In the genomic region with DNA sequence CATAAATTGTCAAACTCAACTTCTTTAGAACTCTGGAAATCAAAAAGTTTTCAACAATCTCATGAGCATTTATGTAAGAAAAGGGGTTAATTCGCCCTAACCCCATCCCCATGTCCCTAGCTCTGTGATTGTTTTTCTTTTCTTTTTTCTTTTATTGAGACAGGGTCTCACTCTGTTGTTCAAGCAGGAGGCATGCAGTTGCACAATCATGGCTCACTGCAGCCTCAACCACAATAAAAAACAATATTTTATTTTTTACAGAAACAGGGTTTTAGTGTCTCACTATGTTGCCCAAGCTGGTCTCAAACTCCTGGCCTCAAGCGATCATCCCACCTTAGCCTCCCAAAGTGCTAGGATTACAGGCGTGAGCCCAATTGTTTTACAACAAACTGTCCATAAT, we compare ENCODE assay signal across 24 cellular contexts. TPM values are rescaled to one million over a fixed set of nuclear protein-coding genes. Genes with fewer than 3 reads are reported as not detected.
DNase-seq lines count a peak whose midpoint lies in the region; ATAC-seq, FAIRE-seq and TF ChIP-seq lines count a peak whose summit lies in the region.
"Had no signal": no experiment of that assay in that cellular context is flagged by ENCODE, and none has a peak within 500 bp of the region (broad histone marks: within the 10 kb centered on the region; RNA-seq: fewer than 3 reads in every experiment).

No MANE protein-coding gene starts in this region.

- no peak for FAIRE-seq in HepG2 (lab: Jason Lieb, UNC)
- FAIRE-seq: GM18507 had no signal

- DNase-seq in HepG2 (ENCODE audit: low spot score) (no peak), right lobe of liver (no peak), amniotic epithelial cell (ENCODE audit: low read depth) (peak; percentile 60), fibroblast of villous mesenchyme (ENCODE audit: low read depth) (peak; percentile 34), spleen (peak; percentile 8)
- DNase-seq in naive thymus-derived CD4-positive, alpha-beta T cell: no peak
- DNase-seq in activated effector memory CD4-positive, alpha-beta T cell treated with anti-CD3 and anti-CD28 coated beads, Interleukin-2, amount 50 U/mL, for 16 hours: no peak
- DNase-seq: AML-193, HCEC 1CT, Kasumi-1, NCI-H1048, NCI-H1417, NCI-H1694, NCI-H2029 treated with DMSO at 0.1 percent for 48 hours, NCI-H446 treated with DMSO at 0.1 percent for 48 hours, NCI-H526, NCI-H82, PC-9 had no signal

- H3K9me3 ChIP-seq in HepG2 (ENCODE audit: low read length): no peaks in the 10 kb centered on the region
- peaks cover 0 to 4% (median 0%) of the 10 kb centered on the region in 4 donors for H3K9me3 ChIP-seq in right lobe of liver
- peaks cover 0 to 27% (median 23%) of the 10 kb centered on the region in 8 donors for H3K9me3 ChIP-seq in spleen
- H3K9me3 ChIP-seq in naive thymus-derived CD4-positive, alpha-beta T cell (ENCODE audit: control insufficient read depth in 2 of 3, low read length in 3 of 3): peaks cover 0 to 8% (median 0%) of the 10 kb centered on the region in 3 experiments

- no peak overlapping the region for H3K4me3 ChIP-seq in HepG2 (replicated peaks in 1 of 3; ENCODE audit: insufficient read depth in 1 of 3, low read depth in 2 of 3, low read length in 3 of 3)
- H3K4me3 ChIP-seq in right lobe of liver: no peak overlapping the region
- H3K4me3 ChIP-seq in fibroblast of villous mesenchyme (ENCODE audit: low read depth, low read length): no peak overlapping the region
- H3K4me3 ChIP-seq in spleen: no peak overlapping the region
- no peak overlapping the region for H3K4me3 ChIP-seq in naive thymus-derived CD4-positive, alpha-beta T cell (ENCODE audit: low read length)
- H3K4me3 ChIP-seq: PC-9, SJCRH30 had no signal

- peaks cover 9 to 33% (median 24%) of the 10 kb centered on the region in 7 donors for H3K4me1 Mint-ChIP-seq in naive thymus-derived CD4-positive, alpha-beta T cell

- H3K36me3 ChIP-seq in HepG2 (replicated peaks in 1 of 2; ENCODE audit: control insufficient read depth in 1 of 2, insufficient read depth in 2 of 2, low read length in 2 of 2) (peaks cover 0 to 18% of the 10 kb centered on the region in 2 experiments; a peak in 3 of 5 replicates), right lobe of liver (peaks cover 0 to 3% (median 0%) of the 10 kb centered on the region in 4 donors), spleen (peaks cover 0 to 50% (median 8%) of the 10 kb centered on the region in 6 donors)
- H3K36me3 ChIP-seq in naive thymus-derived CD4-positive, alpha-beta T cell (ENCODE audit: control insufficient read depth in 2 of 3, insufficient read depth in 3 of 3, low read length in 3 of 3): peaks cover 0 to 28% (median 0%) of the 10 kb centered on the region in 3 experiments

- 90% methylated on average over 3 of the region's 3 CpGs for WGBS in HepG2 (ENCODE audit: low lambda C conversion rate)
- 84% methylated on average over 3 of the region's 3 CpGs for WGBS in right lobe of liver (ENCODE audit: insufficient coverage, low coverage, low lambda C conversion rate, missing lambda C conversion rate)
- WGBS in spleen, 5 donors: 88 to 94% (median 92%) methylated on average over 3 of the region's 3 CpGs

- no peak for TF ChIP-seq CTCF in HepG2 (CRISPR knock-in tag; IDR thresholded peaks at IDR 0.05)
- TF ChIP-seq CTCF in right lobe of liver (IDR thresholded peaks at IDR 0.05): no peak
- no peak for TF ChIP-seq CTCF in fibroblast of villous mesenchyme (IDR thresholded peaks at IDR 0.05; ENCODE audit: insufficient read depth, low read depth, low read length)
- no peak for TF ChIP-seq CTCF in spleen (IDR thresholded peaks at IDR 0.05 in 8 of 11, conservative IDR thresholded peaks at IDR 0.05 in 3 of 11)

- TF ChIP-seq EP300 in HepG2 (IDR thresholded peaks at IDR 0.05; ENCODE audit: low read depth in 2 of 2, low read length in 2 of 2) (no peak), HepG2 (CRISPR knock-in tag; IDR thresholded peaks at IDR 0.05; ENCODE audit: borderline replicate concordance) (no peak)

- no peak overlapping the region for H3K27ac Mint-ChIP-seq in naive thymus-derived CD4-positive, alpha-beta T cell

- peak overlapping the region; percentile 49 for H3K4me2 ChIP-seq in HepG2 (ENCODE audit: low read depth, low read length)
- H3K4me2 ChIP-seq: PC-9 had no signal

- CTCF ChIA-PET in HepG2 (lab: Yijun Ruan, JAX; ENCODE audit: low intra/inter-chr PET ratio, low total read pairs): no interaction called here
- CTCF ChIA-PET in naive thymus-derived CD4-positive, alpha-beta T cell (lab: Charles Lee): no interaction called here

- H3K9me3 Mint-ChIP-seq in naive thymus-derived CD4-positive, alpha-beta T cell: peaks cover 6 to 30% (median 25%) of the 10 kb centered on the region in 11 donors

- intact Hi-C loops in HepG2 (cut with micrococcal nuclease; ENCODE audit: unreplicated experiment): no loop called here
- intact Hi-C loops in right lobe of liver (cut with DNase I): no loop called here
- intact Hi-C loops in spleen (cut with DNase I; ENCODE audit: low total_unique reads): no loop called here
- intact Hi-C loops in naive thymus-derived CD4-positive, alpha-beta T cell (cut with micrococcal nuclease): no loop called here

- POLR2A ChIA-PET in HepG2 (lab: Yijun Ruan, JAX): interaction anchor here (1.4 to 1.8 kb wide), 2 partner anchors 15 to 17 kb away, joined by 8 to 13 read pairs; a partner anchor contains a TSS
- POLR2A ChIA-PET in naive thymus-derived CD4-positive, alpha-beta T cell (lab: Charles Lee): interaction anchor here (0.6 to 0.7 kb wide), 2 partner anchors 15 to 188 kb away, joined by 3 read pairs; no protein-coding TSS in a partner anchor

- no peaks in the 10 kb centered on the region for H3K27me3 Mint-ChIP-seq in naive thymus-derived CD4-positive, alpha-beta T cell

- peaks cover 5% of the 10 kb centered on the region for H3K79me2 ChIP-seq in HepG2 (ENCODE audit: insufficient read depth, low read length)

- H3K27me3 ChIP-seq in HepG2 (ENCODE audit: control insufficient read depth in 1 of 2, insufficient read depth in 2 of 2, low read length in 2 of 2) (no peaks in the 10 kb centered on the region; a peak in 1 of 5 replicates), right lobe of liver (no peaks in the 10 kb centered on the region), spleen (replicated peaks in 1 of 7) (no peaks in the 10 kb centered on the region)
- no peaks in the 10 kb centered on the region for H3K27me3 ChIP-seq in naive thymus-derived CD4-positive, alpha-beta T cell (ENCODE audit: control insufficient read depth in 2 of 2, insufficient read depth in 2 of 2, low read length in 2 of 2)
- H3K27me3 ChIP-seq: SJCRH30 had no signal

- H3K4me1 ChIP-seq in HepG2 (ENCODE audit: insufficient read depth, low read length) (peaks cover 20% of the 10 kb centered on the region), right lobe of liver (peaks cover 0 to 36% (median under 1%) of the 10 kb centered on the region in 4 donors), spleen (peaks cover 0 to 8% (median 0%) of the 10 kb centered on the region in 6 donors)
- H3K4me1 ChIP-seq in naive thymus-derived CD4-positive, alpha-beta T cell (ENCODE audit: control insufficient read depth in 2 of 2, insufficient read depth in 2 of 2, low read length in 2 of 2): no peaks in the 10 kb centered on the region
- H3K4me1 ChIP-seq: SJCRH30 had no signal

- no peak for TF ChIP-seq RAD21 in HepG2 (CRISPR knock-in tag; IDR thresholded peaks at IDR 0.05)

- no peak overlapping the region for H3K9ac ChIP-seq in HepG2 (ENCODE audit: insufficient read depth, low read depth, low read length)

- TF ChIP-seq POLR2A in HepG2 (IDR thresholded peaks at IDR 0.05; ENCODE audit: insufficient read depth in 1 of 2, low read depth in 2 of 2, low read length in 2 of 2) (no peak), right lobe of liver (IDR thresholded peaks at IDR 0.05) (no peak), spleen (IDR thresholded peaks at IDR 0.05) (no peak)

- no peak overlapping the region for H2AFZ ChIP-seq in HepG2 (ENCODE audit: low read length)
- H2AFZ ChIP-seq: PC-9 had no signal

- in situ Hi-C loops in HepG2 (cut with HindIII; ENCODE audit: extremely low pct_ligation_motif_present, low pct_unique_long_range_greater_than_20kb): no loop called here

- no peak overlapping the region for H3K4me3 Mint-ChIP-seq in naive thymus-derived CD4-positive, alpha-beta T cell

- no peak for ATAC-seq in HepG2
- no peak for ATAC-seq in right lobe of liver
- no peak for ATAC-seq in naive thymus-derived CD4-positive, alpha-beta T cell
- no peak for ATAC-seq in GM18909 (IDR thresholded peaks at IDR 0.05; ENCODE audit: poor library complexity, unreplicated experiment)
- ATAC-seq: Right ventricle myocardium inferior, SK-N-SH treated with all-trans-retinoic acid at 6 μM for 48 hours had no signal

- BruUV-seq in HepG2 (replicated peaks; lab: Mats Ljungman, UMichigan): no TSS peak

- peaks cover 8% of the 10 kb centered on the region for H4K20me1 ChIP-seq in HepG2 (ENCODE audit: insufficient read depth, low read length)

- H3K27ac ChIP-seq in HepG2 (ENCODE audit: extremely low read length, insufficient read depth, low read length) (no peak overlapping the region), right lobe of liver (no peak overlapping the region), spleen (no peak overlapping the region)
- H3K27ac ChIP-seq in naive thymus-derived CD4-positive, alpha-beta T cell (ENCODE audit: low read depth, low read length): no peak overlapping the region
- H3K27ac ChIP-seq: HL-60, PC-9, SJCRH30 had no signal

- H3K36me3 Mint-ChIP-seq in naive thymus-derived CD4-positive, alpha-beta T cell: peaks cover 32 to 58% (median 46%) of the 10 kb centered on the region in 5 donors

RNA-seq across cellular contexts. Expression of a gene that starts 16.7 kb away (rescaled TPM):
- total RNA-seq in HepG2 (2016; rRNA removed; fragmentation: Illumina TruSeq; extraction: Trizol) (16.0 and 17.3 TPM in 2 replicates), right lobe of liver (10 to 100 TPM; 19.4 to 33.8 (median 30.8) TPM), fibroblast of villous mesenchyme (20.9 and 33.2 TPM in 2 replicates), spleen (10 to 100 TPM; 12.4 to 33.6 (median 19.3) TPM)
- total RNA-seq in HepG2 (2016; cell fraction: cytosol; rRNA removed; fragmentation: Illumina TruSeq; extraction: Trizol; ENCODE audit: low read depth): 29.5 and 36.0 TPM in 2 replicates
- 14.3 and 15.4 TPM in 2 replicates for total RNA-seq in HepG2 (2016; cell fraction: insoluble cytoplasmic fraction; rRNA removed; fragmentation: Illumina TruSeq; extraction: Trizol)
- total RNA-seq in HepG2 (2016; cell fraction: membrane; rRNA removed; fragmentation: Illumina TruSeq; extraction: Trizol): 8.3 and 9.1 TPM in 2 replicates
- 37.4 and 38.1 TPM in 2 replicates for total RNA-seq in HepG2 (2016; cell fraction: nucleus; rRNA removed; fragmentation: Illumina TruSeq; extraction: Trizol)
- polyA plus RNA-seq in HepG2 (2011; rRNA removed) (7.4 and 9.1 TPM in 2 replicates), spleen (1 to 10 TPM; 2.7 to 3.5 (median 3.4) TPM)
- polyA plus RNA-seq in HepG2 (2011; cell fraction: cytosol; rRNA removed): 4.4 and 6.1 TPM in 2 replicates
- 8.4 and 9.0 TPM in 2 replicates for polyA plus RNA-seq in HepG2 (2011; cell fraction: nucleus; rRNA removed)
- polyA plus RNA-seq in HepG2 (2012): 9.2 and 9.8 TPM in 2 replicates
- polyA plus RNA-seq in HepG2 (2016; cell fraction: cytosol; fragmentation: Illumina TruSeq; extraction: Trizol; ENCODE audit: low read depth): 0.53 and 0.77 TPM in 2 replicates
- 11.1 and 11.5 TPM in 2 replicates for polyA plus RNA-seq in HepG2 (2016; cell fraction: insoluble cytoplasmic fraction; fragmentation: Illumina TruSeq; extraction: Trizol; ENCODE audit: low read depth)
- 1.3 and 1.6 TPM in 2 replicates for polyA plus RNA-seq in HepG2 (2016; cell fraction: membrane; fragmentation: Illumina TruSeq; extraction: Trizol; ENCODE audit: low read depth)
- polyA plus RNA-seq in HepG2 (2016; cell fraction: nucleus; fragmentation: Illumina TruSeq; extraction: Trizol; ENCODE audit: insufficient read depth, low read depth): 12.4 and 14.5 TPM in 2 replicates
- polyA minus RNA-seq in HepG2 (2011; rRNA and poly(A)+ RNA removed; ENCODE audit: low replicate concordance): 16.6 and 20.1 TPM in 2 replicates
- polyA minus RNA-seq in HepG2 (2011; cell fraction: cytosol; rRNA and poly(A)+ RNA removed): 13.1 and 13.9 TPM in 2 replicates
- 80.6 and 100 TPM in 2 replicates for polyA minus RNA-seq in HepG2 (2011; cell fraction: nucleus; rRNA and poly(A)+ RNA removed)
- 10 to 100 TPM; 16.8 to 26.3 (median 21.8) TPM for total RNA-seq in naive thymus-derived CD4-positive, alpha-beta T cell
- 1 to 10 TPM; 4.8 to 7.0 TPM for polyA plus RNA-seq in naive thymus-derived CD4-positive, alpha-beta T cell

Comparison
In these comparisons a context has a peak if more than half of its experiments do, and no peak if none do; other contexts are left out.
1. DNase-seq: peak in amniotic epithelial cell (single experiment), fibroblast of villous mesenchyme (single experiment) and spleen (single experiment); none in HepG2 (single experiment), right lobe of liver (0 of 3), naive thymus-derived CD4-positive, alpha-beta T cell (0 of 9) and activated effector memory CD4-positive, alpha-beta T cell treated with anti-CD3 and anti-CD28 coated beads, Interleukin-2, amount 50 U/mL, for 16 hours (single experiment).